In genomic region chr6:137883400-137883888, GRCh38 we compare ENCODE assay signal across 10 cellular contexts. TPM values are rescaled to one million over a fixed set of nuclear protein-coding genes. Genes with fewer than 3 reads are reported as not detected.
A peak's percentile ranks its signal among the peaks of the same experiment; 100 is the strongest.
DNase-seq lines count a peak whose midpoint lies in the region; ATAC-seq, FAIRE-seq and TF ChIP-seq lines count a peak whose summit lies in the region.
"Had no signal": no experiment of that assay in that cellular context is flagged by ENCODE, and none has a peak within 500 bp of the region (broad histone marks: within the 10 kb centered on the region; RNA-seq: fewer than 3 reads in every experiment).

No MANE protein-coding gene starts in this region.

- no peak overlapping the region for H2BK15ac ChIP-seq in H1 (ENCODE audit: low read length)

- no peak overlapping the region for H3K56ac ChIP-seq in H1 (replicated peaks; ENCODE audit: insufficient read length, low read depth, low read length)

- H2BK12ac ChIP-seq in H1 (ENCODE audit: low read depth, low read length) (no peak overlapping the region), trophoblast cell (ENCODE audit: low read length) (no peak overlapping the region)

- H3K79me2 ChIP-seq in H1 (ENCODE audit: control insufficient read depth in 1 of 2, insufficient read depth in 2 of 2, low read length in 2 of 2) = no peaks in the 10 kb centered on the region
- H3K79me2 ChIP-seq in trophoblast cell (ENCODE audit: control insufficient read depth, insufficient read depth, low read length, poor library complexity) = no peaks in the 10 kb centered on the region

- no peaks in the 10 kb centered on the region for H3K27me3 Mint-ChIP-seq in T-cell

- H2BK120ac ChIP-seq in H1 (replicated peaks; ENCODE audit: low read depth, low read length) (no peak overlapping the region), trophoblast cell (ENCODE audit: insufficient read depth, low read length, poor library complexity) (no peak overlapping the region)

- H2AFZ ChIP-seq in H1 (ENCODE audit: low read length) (no peak overlapping the region), trophoblast cell (ENCODE audit: insufficient read depth, low read length, poor library complexity) (peak overlapping the region; percentile 58)

- H3K27ac ChIP-seq in H1 (ENCODE audit: low read depth, low read length) (no peak overlapping the region), trophoblast cell (ENCODE audit: low read depth, low read length) (no peak overlapping the region)

- CTCF ChIA-PET in T-cell (lab: Charles Lee) = interaction anchor here in 1 of 2 donors (0.8 to 3.3 kb wide), 5 partner anchors 16 to 92 kb away, joined by 3 to 14 read pairs (median 5); partner anchors contain the start of gene TNFAIP3
- CTCF ChIA-PET in H1 (lab: Charles Lee; ENCODE audit: partially characterized antibody) = interaction anchor here (1.0 to 1.2 kb wide), 3 partner anchors 16 to 63 kb away, joined by 3 to 6 read pairs (median 5); partner anchors contain the start of gene TNFAIP3

- ATAC-seq in GM21447 (IDR thresholded peaks at IDR 0.05; ENCODE audit: unreplicated experiment) = peak; percentile 37
- ATAC-seq in T-cell (replicated peaks in 1 of 4) = peak; percentile 33 to 55 (median 47)
- no peak for ATAC-seq in HG02678 (IDR thresholded peaks at IDR 0.05; ENCODE audit: unreplicated experiment)
- ATAC-seq in GM21528 (IDR thresholded peaks at IDR 0.05; ENCODE audit: low FRiP score, unreplicated experiment) = no peak

- no peaks in the 10 kb centered on the region for H4K20me1 ChIP-seq in H1 (replicated peaks in 1 of 2; ENCODE audit: control insufficient read depth in 1 of 2, insufficient read depth in 2 of 2, low read length in 2 of 2)

- H4K12ac ChIP-seq in trophoblast cell (ENCODE audit: low read depth, low read length) = peak overlapping the region; percentile 2

- H3K79me1 ChIP-seq in H1 (ENCODE audit: low read depth, low read length) (no peaks in the 10 kb centered on the region), trophoblast cell (ENCODE audit: low read length) (no peaks in the 10 kb centered on the region)

- TF ChIP-seq CTCF in H1 (IDR thresholded peaks at IDR 0.05; ENCODE audit: control extremely low read depth in 1 of 3, insufficient read depth in 1 of 3, low read depth in 1 of 3, low read length in 3 of 3) = no peak

- no peak overlapping the region for H3K4ac ChIP-seq in H1 (replicated peaks; ENCODE audit: insufficient read length, low read depth, low read length)
- no peak overlapping the region for H3K4ac ChIP-seq in trophoblast cell (ENCODE audit: low read depth, low read length)

- peaks cover 0 to 7% (median 6%) of the 10 kb centered on the region in 4 experiments; a peak in 5 of 8 replicates for H3K36me3 ChIP-seq in H1 (ENCODE audit: control insufficient read depth in 2 of 4, insufficient read depth in 4 of 4, low read length in 3 of 4)
- H3K36me3 ChIP-seq in trophoblast cell (ENCODE audit: control insufficient read depth in 1 of 2, insufficient read depth in 2 of 2, low read length in 2 of 2) = peaks cover 27 to 36% of the 10 kb centered on the region in 2 experiments

- peaks cover 52% of the 10 kb centered on the region for H3K36me3 Mint-ChIP-seq in T-cell

- DNase-seq in T-cell = peak in 12 of 34 experiments; percentile 29 to 73 (median 46)
- no peak for DNase-seq in H1 (ENCODE audit: low read depth in 1 of 2, low spot score in 2 of 2)
- peak; percentile 63 to 70 for DNase-seq in trophoblast cell
- DNase-seq in DMS53 (lab: John Stamatoyannopoulos, UW) = no peak
- DNase-seq in epidermal melanocyte (ENCODE audit: insufficient read length, low spot score) = no peak
- DNase-seq: mesendoderm, SHP77 had no signal

- H3K23ac ChIP-seq in H1 (ENCODE audit: insufficient read length) (no peak overlapping the region), trophoblast cell (ENCODE audit: low read length) (no peak overlapping the region)

- H3K18ac ChIP-seq in H1 (ENCODE audit: extremely low read depth, low read length) = no peak overlapping the region
- H3K18ac ChIP-seq in trophoblast cell (ENCODE audit: low read length) = no peak overlapping the region

- no peak for TF ChIP-seq POLR2A in H1 (IDR thresholded peaks at IDR 0.05; ENCODE audit: control extremely low read depth in 1 of 2, low read depth in 2 of 2, low read length in 2 of 2)

- no peak overlapping the region for H4K5ac ChIP-seq in H1 (ENCODE audit: insufficient read length, low read depth, low read length)

- H3K9me3 Mint-ChIP-seq in T-cell = peaks cover 2 to 10% (median 6%) of the 10 kb centered on the region in 3 donors

- no peaks in the 10 kb centered on the region for H3K9me3 ChIP-seq in H1 (ENCODE audit: insufficient read depth in 2 of 2, low read depth in 1 of 2, low read length in 1 of 2)
- no peaks in the 10 kb centered on the region for H3K9me3 ChIP-seq in trophoblast cell (ENCODE audit: insufficient read depth, low read depth, low read length)

- no peak overlapping the region for H3K4me2 ChIP-seq in H1 (ENCODE audit: insufficient read depth in 1 of 2, low read depth in 2 of 2, low read length in 2 of 2)
- H3K4me2 ChIP-seq in trophoblast cell (ENCODE audit: low read length) = no peak overlapping the region

- peak overlapping the region in 2 of 3 donors; percentile 2 to 54 for H3K4me3 Mint-ChIP-seq in T-cell

- H2AK5ac ChIP-seq in H1 (ENCODE audit: low read depth, low read length) (peak overlapping the region; percentile 41; the same call in 1 of the 2 replicates), trophoblast cell (ENCODE audit: low read length) (no peak overlapping the region)

- no peak overlapping the region for H3K4me3 ChIP-seq in H1 (ENCODE audit: extremely low read depth in 1 of 4, insufficient read depth in 2 of 4, low read depth in 3 of 4, low read length in 4 of 4)
- no peak overlapping the region for H3K4me3 ChIP-seq in trophoblast cell (ENCODE audit: low read depth, low read length)

- H2BK5ac ChIP-seq in H1 (ENCODE audit: low read depth, low read length) (no peak overlapping the region), trophoblast cell (ENCODE audit: low read depth, low read length, poor library complexity) (no peak overlapping the region)

- 0 out of 2 replicates have a peak overlapping the region, but pooled peaks have one; percentile 22 for H4K8ac ChIP-seq in H1 (ENCODE audit: extremely low read depth, insufficient read depth, low read length)
- H4K8ac ChIP-seq in trophoblast cell (ENCODE audit: low read depth, low read length) = no peak overlapping the region

- H3K14ac ChIP-seq in H1 (ENCODE audit: insufficient read length) (no peak overlapping the region), trophoblast cell (ENCODE audit: low read length) (no peak overlapping the region)

- WGBS in H1 (ENCODE audit: extremely low coverage in 1 of 2, insufficient coverage in 1 of 2, insufficient read length in 1 of 2, insufficient replicate concordance in 2 of 2, low coverage in 1 of 2, low lambda C conversion rate in 2 of 2, missing lambda C conversion rate in 1 of 2), 2 experiments = 84% methylated on average over 6 of the region's 6 CpGs; no CpG with 5 or more reads in 1 of the 2 experiments
- WGBS in trophoblast cell (ENCODE audit: extremely low coverage, insufficient coverage, insufficient read length) = no CpG with 5 or more reads among the region's 6 CpGs

- peaks cover 54 to 94% (median 54%) of the 10 kb centered on the region in 3 donors for H3K4me1 Mint-ChIP-seq in T-cell

- H3K9ac ChIP-seq in H1 (replicated peaks in 1 of 4; ENCODE audit: extremely low read depth in 1 of 4, low read depth in 3 of 4, low read length in 3 of 4) = no peak overlapping the region
- H3K9ac ChIP-seq in trophoblast cell (ENCODE audit: low read length) = no peak overlapping the region

- no peak overlapping the region for H4K91ac ChIP-seq in H1 (replicated peaks; ENCODE audit: insufficient read length, low read length)
- no peak overlapping the region for H4K91ac ChIP-seq in trophoblast cell (ENCODE audit: low read depth, low read length)

- H3K4me1 ChIP-seq in H1 (replicated peaks in 1 of 4; ENCODE audit: control insufficient read depth in 3 of 4, insufficient read depth in 4 of 4, low read length in 3 of 4) (peaks cover 0 to 11% (median 5%) of the 10 kb centered on the region in 4 experiments; a peak in 4 of 7 replicates), trophoblast cell (ENCODE audit: control insufficient read depth in 1 of 2, insufficient read depth in 2 of 2, low read length in 2 of 2) (peaks cover 0 to 2% of the 10 kb centered on the region in 2 experiments)

- H3K27ac Mint-ChIP-seq in T-cell = peak overlapping the region; percentile 96

- H3K27me3 ChIP-seq in H1 (replicated peaks in 1 of 4; ENCODE audit: control insufficient read depth in 3 of 4, extremely low read depth in 1 of 4, insufficient read depth in 3 of 4, low read length in 3 of 4) (no peaks in the 10 kb centered on the region), trophoblast cell (ENCODE audit: insufficient read depth, low read length) (no peaks in the 10 kb centered on the region)

- H2BK20ac ChIP-seq in H1 (ENCODE audit: low read length) = no peak overlapping the region

- H3K23me2 ChIP-seq in H1 (ENCODE audit: low read depth, low read length) = no peaks in the 10 kb centered on the region

- FAIRE-seq in H1 (lab: Jason Lieb, UNC) = no peak

- no peak for TF ChIP-seq EP300 in H1 (IDR thresholded peaks at IDR 0.05; ENCODE audit: borderline replicate concordance in 1 of 2, low read depth in 2 of 2, low read length in 2 of 2)

- no peak for TF ChIP-seq RAD21 in H1 (IDR thresholded peaks at IDR 0.05 in 1 of 2, conservative IDR thresholded peaks at IDR 0.05 in 1 of 2; ENCODE audit: low read depth in 2 of 2, low read length in 2 of 2)

- POLR2A ChIA-PET in T-cell (lab: Charles Lee) = interaction anchor here (0.6 to 6.1 kb wide), 15 partner anchors 8 to 1201 kb away, joined by 3 to 204 read pairs (median 4); partner anchors contain the start of gene TNFAIP3 (in 2 of the 2)
- POLR2A ChIA-PET in H1 (lab: Charles Lee; ENCODE audit: partially characterized antibody) = no interaction called here

TF ChIP-seq in H1, 55 proteins besides CTCF, POLR2A, EP300 and RAD21 (continues in another document):
- TF ChIP-seq CBX8 (IDR thresholded peaks at IDR 0.05; ENCODE audit: borderline replicate concordance, low read depth, low read length) = no peak
- TF ChIP-seq TAF7 (optimal IDR thresholded peaks at IDR 0.05; ENCODE audit: borderline replicate concordance, low read depth, low read length) = no peak
- TF ChIP-seq PHF8 (conservative IDR thresholded peaks at IDR 0.05; ENCODE audit: low read depth, low read length) = no peak
- TF ChIP-seq BRCA1 (IDR thresholded peaks at IDR 0.05; ENCODE audit: low read depth, low read length) = no peak

RNA-seq across cellular contexts. Expression of gene TNFAIP3, which starts 16.4 kb away (rescaled TPM):
- total RNA-seq in T-cell = 1,000 to 10,000 TPM in 2 of 5 donors, 100 to 1,000 TPM in 3; 109 to 2,994 (median 145) TPM
- 1.6 and 2.2 TPM in 2 replicates for total RNA-seq in H1 (2021; fragmentation: NEBNext Ultra II Directional; extraction: Animal tissue kit (Norgen Biotek cat#: 25700))
- 1.1 and 2.0 TPM in 2 replicates for polyA plus RNA-seq in H1 (2011; rRNA removed)
- polyA plus RNA-seq in H1 (2011; cell fraction: cytosol; rRNA removed) = 1.5 TPM
- polyA plus RNA-seq in H1 (2011; cell fraction: nucleus; rRNA removed) = 3.9 TPM
- 2.4 to 3.1 TPM (median 2.5 TPM) in 4 replicates for polyA plus RNA-seq in H1 (2012, experiment 1 of 2)
- 0.51 TPM for polyA plus RNA-seq in H1 (2012, experiment 2 of 2)
- polyA plus RNA-seq in H1 (2013, experiment 1 of 2) = 1.4 TPM
- 1.3 TPM for polyA plus RNA-seq in H1 (2013, experiment 2 of 2)
- polyA minus RNA-seq in H1 (2011; rRNA and poly(A)+ RNA removed) = 2.6 and 2.7 TPM in 2 replicates
- 3.0 TPM for polyA minus RNA-seq in H1 (2011; cell fraction: cytosol; rRNA and poly(A)+ RNA removed)
- 3.8 TPM for polyA minus RNA-seq in H1 (2011; cell fraction: nucleus; rRNA and poly(A)+ RNA removed)
- 59.7 and 64.7 TPM in 2 replicates for polyA plus RNA-seq in trophoblast cell (2013)

Comparison
In these comparisons a context has a peak if more than half of its experiments do, and no peak if none do; other contexts are left out.
1. ATAC-seq: peak in GM21447 (single experiment) and T-cell (4 of 4); none in HG02678 (single experiment) and GM21528 (single experiment).
2. DNase-seq: peak in trophoblast cell (2 of 2); none in H1 (0 of 2), DMS53 (single experiment) and epidermal melanocyte (single experiment).
3. RNA of gene TNFAIP3, which starts 16.4 kb away (total RNA-seq): 109 to 2,994 TPM in T-cell; 1.6 to 2.2 TPM in H1; every median in the first group is over 10 times any median in the second.